17 cellular contexts compared by ENCODE assay signal in genomic region chr13:75303295-75303694, GRCh38.
A peak's percentile ranks its signal among the peaks of the same experiment; 100 is the strongest.
DNase-seq lines count a peak whose midpoint lies in the region; ATAC-seq, FAIRE-seq and TF ChIP-seq lines count a peak whose summit lies in the region.
"Had no signal": no experiment of that assay in that cellular context is flagged by ENCODE, and none has a peak within 500 bp of the region (broad histone marks: within the 10 kb centered on the region; RNA-seq: fewer than 3 reads in every experiment).

No MANE protein-coding gene starts in this region.

- intact Hi-C loops in Caco-2 (cut with micrococcal nuclease; ENCODE audit: unreplicated experiment) (loop anchor here (2.0 kb wide), 3 partner anchors 38 to 180 kb away; partner anchors contain the start of gene TBC1D4), HepG2 (cut with micrococcal nuclease; ENCODE audit: unreplicated experiment) (loop anchor here (5.0 kb wide), 1 partner anchor 244 kb away; the partner anchor contains the start of gene UCHL3), gastrocnemius medialis (cut with DNase I; ENCODE audit: low total_unique reads) (no loop called here)

- H3K9ac ChIP-seq in HepG2 (ENCODE audit: insufficient read depth, low read depth, low read length), result no peak overlapping the region

- no peaks in the 10 kb centered on the region for H3K79me2 ChIP-seq in HepG2 (ENCODE audit: insufficient read depth, low read length)

- H3K27me3 Mint-ChIP-seq in Caco-2 (ENCODE audit: insufficient read depth, unreplicated experiment), result no peaks in the 10 kb centered on the region
- H3K27me3 Mint-ChIP-seq: CD4-positive, alpha-beta T cell had no signal

- DNase-seq in Caco-2 (no peak), H54 (ENCODE audit: insufficient read length, low spot score) (no peak), HepG2 (ENCODE audit: low spot score) (no peak), gastrocnemius medialis (no peak), small intestine (no peak), SK-N-DZ (ENCODE audit: low spot score) (no peak), GM12892 (ENCODE audit: insufficient read length) (no peak)
- DNase-seq: ACHN; BE2C; C1 segment of cervical spinal cord; CD4-positive, alpha-beta T cell; DMS153; DMS79; GDM1 had no signal

- TF ChIP-seq POLR2A in H54 (IDR thresholded peaks at IDR 0.05; ENCODE audit: low read depth, low read length) (no peak), HepG2 (IDR thresholded peaks at IDR 0.05; ENCODE audit: insufficient read depth in 1 of 2, low read depth in 2 of 2, low read length in 2 of 2) (no peak), gastrocnemius medialis (IDR thresholded peaks at IDR 0.05) (no peak), GM12892 (IDR thresholded peaks at IDR 0.05; ENCODE audit: low read depth, low read length) (no peak)

- ATAC-seq in HepG2 (peak; percentile 15; the same call in 2 of the 3 replicates), gastrocnemius medialis (no peak)

- FAIRE-seq in H54 (lab: Jason Lieb, UNC), result peak; percentile 23
- FAIRE-seq in HepG2 (lab: Jason Lieb, UNC), result no peak
- FAIRE-seq in small intestine (lab: Jason Lieb, UNC), result no peak
- FAIRE-seq in GM12892 (lab: Jason Lieb, UNC), result no peak
- FAIRE-seq: A204.1, H1 had no signal

- H3K36me3 ChIP-seq in Caco-2 (ENCODE audit: control insufficient read depth, insufficient read depth, low read length) (peaks cover 3% of the 10 kb centered on the region; the same call in 1 of the 2 replicates), HepG2 (replicated peaks in 1 of 2; ENCODE audit: control insufficient read depth in 1 of 2, insufficient read depth in 2 of 2, low read length in 2 of 2) (peaks cover 11 to 48% of the 10 kb centered on the region in 2 experiments), gastrocnemius medialis (peaks cover 0 to 52% of the 10 kb centered on the region in 2 donors), small intestine (ENCODE audit: control insufficient read depth in 2 of 2, insufficient read depth in 2 of 2, low read length in 2 of 2) (peaks cover 0 to 3% of the 10 kb centered on the region in 2 donors)
- H3K36me3 ChIP-seq: HAP-1 had no signal

- no peak overlapping the region for H3K4me3 Mint-ChIP-seq in Caco-2 (ENCODE audit: unreplicated experiment)
- H3K4me3 Mint-ChIP-seq: CD4-positive, alpha-beta T cell had no signal

- H3K27ac ChIP-seq in HepG2 (ENCODE audit: extremely low read length, insufficient read depth, low read length), result no peak overlapping the region
- peak overlapping the region in 3 of 4 donors; percentile 5 to 16 (median 9) for H3K27ac ChIP-seq in gastrocnemius medialis
- no peak overlapping the region for H3K27ac ChIP-seq in small intestine (ENCODE audit: low read depth in 1 of 2, low read length in 1 of 2)

- TF ChIP-seq EP300 in HepG2 (IDR thresholded peaks at IDR 0.05; ENCODE audit: low read depth in 2 of 2, low read length in 2 of 2) (no peak), HepG2 (CRISPR knock-in tag; IDR thresholded peaks at IDR 0.05; ENCODE audit: borderline replicate concordance) (no peak)

- peaks cover 73% of the 10 kb centered on the region for H3K4me1 Mint-ChIP-seq in Caco-2 (ENCODE audit: low read depth, unreplicated experiment)

- TF ChIP-seq CTCF in Caco-2 (IDR thresholded peaks at IDR 0.05; ENCODE audit: insufficient read depth in 1 of 2, low read depth in 1 of 2, low read length in 1 of 2, severe bottlenecking in 1 of 2, unreplicated experiment in 1 of 2) (no peak), HepG2 (CRISPR knock-in tag; IDR thresholded peaks at IDR 0.05) (no peak), gastrocnemius medialis (IDR thresholded peaks at IDR 0.05 in 4 of 5, conservative IDR thresholded peaks at IDR 0.05 in 1 of 5) (no peak)

- H3K4me3 ChIP-seq in Caco-2 (ENCODE audit: low read depth, low read length) (no peak overlapping the region), HepG2 (replicated peaks in 1 of 3; ENCODE audit: insufficient read depth in 1 of 3, low read depth in 2 of 3, low read length in 3 of 3) (no peak overlapping the region), gastrocnemius medialis (no peak overlapping the region), small intestine (ENCODE audit: low read depth in 1 of 2, low read length in 2 of 2) (no peak overlapping the region)
- H3K4me3 ChIP-seq: HAP-1 had no signal

- in situ Hi-C loops in HepG2 (cut with HindIII; ENCODE audit: extremely low pct_ligation_motif_present, low pct_unique_long_range_greater_than_20kb) (no loop called here), gastrocnemius medialis (cut with MboI; ENCODE audit: low sequenced_read_pairs in 4 of 4) (no loop called here)

- H3K4me2 ChIP-seq in HepG2 (ENCODE audit: low read depth, low read length), result no peak overlapping the region

- H2AFZ ChIP-seq in HepG2 (ENCODE audit: low read length), result no peak overlapping the region

- peaks cover 10% of the 10 kb centered on the region for H3K9me3 Mint-ChIP-seq in Caco-2 (ENCODE audit: unreplicated experiment)
- H3K9me3 Mint-ChIP-seq: CD4-positive, alpha-beta T cell had no signal

- no peaks in the 10 kb centered on the region; the same call in 1 of the 2 replicates for H4K20me1 ChIP-seq in HepG2 (ENCODE audit: insufficient read depth, low read length)

- BruUV-seq in Caco-2 (replicated peaks; lab: Mats Ljungman, UMichigan) (no TSS peak), HepG2 (replicated peaks; lab: Mats Ljungman, UMichigan) (no TSS peak)

- H3K27ac Mint-ChIP-seq in Caco-2 (ENCODE audit: unreplicated experiment), result peak overlapping the region; percentile 85
- H3K27ac Mint-ChIP-seq: CD4-positive, alpha-beta T cell had no signal

- peaks cover 95% of the 10 kb centered on the region for H3K4me1 ChIP-seq in Caco-2
- H3K4me1 ChIP-seq in HepG2 (ENCODE audit: insufficient read depth, low read length), result peaks cover 26% of the 10 kb centered on the region
- peaks cover 9 to 23% of the 10 kb centered on the region in 2 donors for H3K4me1 ChIP-seq in gastrocnemius medialis
- H3K4me1 ChIP-seq in small intestine (ENCODE audit: control insufficient read depth in 2 of 2, insufficient read depth in 1 of 2, low read depth in 1 of 2, low read length in 1 of 2), result no peaks in the 10 kb centered on the region
- H3K4me1 ChIP-seq: HAP-1 had no signal

- no peaks in the 10 kb centered on the region for H3K9me3 ChIP-seq in Caco-2
- no peaks in the 10 kb centered on the region for H3K9me3 ChIP-seq in HepG2 (ENCODE audit: low read length)
- no peaks in the 10 kb centered on the region for H3K9me3 ChIP-seq in gastrocnemius medialis
- no peaks in the 10 kb centered on the region for H3K9me3 ChIP-seq in small intestine (ENCODE audit: control insufficient read depth, low read depth)
- H3K9me3 ChIP-seq: BE2C, HAP-1 had no signal

- peaks cover 92% of the 10 kb centered on the region for H3K36me3 Mint-ChIP-seq in Caco-2 (ENCODE audit: insufficient read depth, unreplicated experiment)

- POLR2A ChIA-PET in Caco-2 (lab: Charles Lee) (no interaction called here), HepG2 (lab: Yijun Ruan, JAX) (no interaction called here)

- no peaks in the 10 kb centered on the region for H3K27me3 ChIP-seq in Caco-2 (replicated peaks; ENCODE audit: control insufficient read depth, insufficient read depth, low read length)
- H3K27me3 ChIP-seq in HepG2 (ENCODE audit: control insufficient read depth in 1 of 2, insufficient read depth in 2 of 2, low read length in 2 of 2), result no peaks in the 10 kb centered on the region
- no peaks in the 10 kb centered on the region for H3K27me3 ChIP-seq in gastrocnemius medialis
- H3K27me3 ChIP-seq in small intestine (ENCODE audit: control insufficient read depth in 2 of 2, insufficient read depth in 2 of 2, low read length in 2 of 2), result no peaks in the 10 kb centered on the region
- H3K27me3 ChIP-seq: BE2C had no signal

- no peak for TF ChIP-seq RAD21 in HepG2 (CRISPR knock-in tag; IDR thresholded peaks at IDR 0.05)

- CTCF ChIA-PET in Caco-2 (lab: Charles Lee), result no interaction called here
- CTCF ChIA-PET in HepG2 (lab: Yijun Ruan, JAX; ENCODE audit: low intra/inter-chr PET ratio, low total read pairs), result no interaction called here

- 94% methylated on average over 4 of the region's 4 CpGs for WGBS in HepG2 (ENCODE audit: low lambda C conversion rate)
- WGBS in small intestine, 3 donors, result 90 to 96% (median 93%) methylated on average over 4 of the region's 4 CpGs

TF ChIP-seq in HepG2, 621 proteins besides CTCF, POLR2A, EP300 and RAD21:
- TF ChIP-seq TSC22D2 (CRISPR knock-in tag; IDR thresholded peaks at IDR 0.05; ENCODE audit: borderline replicate concordance) (no peak), ZNF790 (CRISPR knock-in tag; IDR thresholded peaks at IDR 0.05; ENCODE audit: borderline replicate concordance) (no peak)

Comparison
In these comparisons a context has a peak if more than half of its experiments do, and no peak if none do; other contexts are left out.
1. H3K27ac ChIP-seq: peak in gastrocnemius medialis (3 of 4); none in HepG2 (single experiment) and small intestine (0 of 2).